ENCODE assay signal across 27 cellular contexts in the genomic region with DNA sequence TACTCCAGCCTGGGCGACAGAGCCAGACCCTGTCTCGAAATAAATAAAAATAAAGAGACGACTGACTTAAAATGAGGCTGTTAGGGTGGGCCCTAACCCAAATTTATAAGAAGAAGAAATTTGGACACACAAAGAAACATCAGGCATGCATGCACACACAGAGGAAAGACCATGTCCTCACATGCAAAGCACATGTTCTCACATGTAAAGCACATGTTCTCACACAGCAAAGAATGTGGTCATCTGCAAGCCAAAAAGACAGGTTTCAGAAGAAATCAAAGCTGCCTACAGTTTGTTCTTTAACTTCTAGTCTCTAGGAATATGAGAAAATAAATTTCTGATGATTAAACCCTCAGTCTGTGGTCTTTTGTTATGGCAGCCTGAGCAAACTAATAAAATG.
"Had no signal": no experiment of that assay in that cellular context is flagged by ENCODE, and none has a peak within 500 bp of the region (broad histone marks: within the 10 kb centered on the region; RNA-seq: fewer than 3 reads in every experiment).

No MANE protein-coding gene starts in this region.

- ATAC-seq: stimulated activated effector memory CD8-positive, alpha-beta T cell treated with anti-CD3 and anti-CD28 coated beads, Interleukin-12 subunit alpha, Interleukin-12 subunit beta, amount 100 ng/mL, for 72 hours; stimulated activated memory B cell treated with anti-CD40 and anti-IgM and Interleukin-4, amounts not matched to agents 10 μg/mL and 1 μg/mL and 100 μg/mL, for 72 hours; stimulated activated naive B cell treated with anti-CD40 and anti-IgM and Interleukin-4, amounts not matched to agents 10 μg/mL and 1 μg/mL and 100 μg/mL, for 72 hours; stimulated activated naive CD8-positive, alpha-beta T cell treated with anti-CD3 and anti-CD28 coated beads, Interleukin-15, amount 100 ng/mL, for 72 hours; stimulated activated naive CD8-positive, alpha-beta T cell treated with anti-CD3 and anti-CD28 coated beads, Interleukin-15, Interleukin-2, amounts not matched to agents 100 U/mL and 50 U/mL, for 24 hours; upper lobe of right lung had no signal

- H3K4me1 ChIP-seq: stomach, suprapubic skin, testis, thyroid gland, tibial artery, tibial nerve, transverse colon, upper lobe of left lung, upper lobe of right lung, uterus, vagina had no signal

- H3K9me3 ChIP-seq: stomach, suprapubic skin, testis, thoracic aorta, thyroid gland, tibial artery, transverse colon, upper lobe of left lung, upper lobe of right lung, uterus, vagina had no signal

- FAIRE-seq: urothelium cell line had no signal

- H3K27ac ChIP-seq: stomach, suprapubic skin, testis, thoracic aorta, thyroid gland, tibial artery, tibial nerve, transverse colon, upper lobe of left lung, upper lobe of right lung, uterus, vagina had no signal

- H3K4me3 ChIP-seq: stomach, suprapubic skin, testis, thoracic aorta, thyroid gland, tibial artery, tibial nerve, transverse colon, upper lobe of left lung, upper lobe of right lung, uterus, vagina had no signal

- DNase-seq: stimulated activated CD4-positive, alpha-beta T cell treated with anti-CD3 and anti-CD28 coated beads, Interleukin-2, amount 100 ng/mL, for 48 hours; stimulated activated CD4-positive, alpha-beta T cell treated with anti-CD3 and anti-CD28 coated beads, Interleukin-4, amount 100 ng/mL, for 1 hour; stimulated activated CD4-positive, alpha-beta T cell treated with anti-CD3 and anti-CD28 coated beads, Interleukin-4, amount 100 ng/mL, for 24 hours; stimulated activated CD4-positive, alpha-beta T cell treated with anti-CD3 and anti-CD28 coated beads, Interleukin-4, amount 100 ng/mL, for 4 hours; stimulated activated CD8-positive, alpha-beta memory T cell treated with anti-CD3 and anti-CD28 coated beads, Interleukin-4, amount 100 ng/mL, for 48 hours; stimulated activated naive B cell treated with anti-CD40 and anti-IgM and Interleukin-4, amounts not matched to agents 10 μg/mL and 1 μg/mL and 100 μg/mL, for 72 hours; stimulated activated naive CD4-positive, alpha-beta T cell; stimulated activated naive CD4-positive, alpha-beta T cell treated with Interleukin-2 at 50 U/mL for 16 hours; stimulated activated naive CD8-positive, alpha-beta T cell treated with anti-CD3 and anti-CD28 coated beads, Interleukin-15, amount 100 ng/mL, for 72 hours; stimulated activated naive CD8-positive, alpha-beta T cell treated with anti-CD3 and anti-CD28 coated beads, Interleukin-15, Interleukin-2, amounts not matched to agents 100 U/mL and 50 U/mL, for 24 hours; stomach; substantia nigra; testis; thyroid gland; tibial artery; transverse colon; trophoblast cell; upper lobe of left lung; upper lobe of right lung; uterus had no signal

- H3K27me3 ChIP-seq: stomach, suprapubic skin, testis, thyroid gland, tibial artery, tibial nerve, upper lobe of left lung, upper lobe of right lung, uterus, vagina had no signal

- H3K36me3 ChIP-seq: stomach, suprapubic skin, thoracic aorta, thyroid gland, tibial artery, tibial nerve, transverse colon, upper lobe of left lung, upper lobe of right lung, uterus, vagina had no signal
